1 cellular context compared by ENCODE assay signal in the genomic region with DNA sequence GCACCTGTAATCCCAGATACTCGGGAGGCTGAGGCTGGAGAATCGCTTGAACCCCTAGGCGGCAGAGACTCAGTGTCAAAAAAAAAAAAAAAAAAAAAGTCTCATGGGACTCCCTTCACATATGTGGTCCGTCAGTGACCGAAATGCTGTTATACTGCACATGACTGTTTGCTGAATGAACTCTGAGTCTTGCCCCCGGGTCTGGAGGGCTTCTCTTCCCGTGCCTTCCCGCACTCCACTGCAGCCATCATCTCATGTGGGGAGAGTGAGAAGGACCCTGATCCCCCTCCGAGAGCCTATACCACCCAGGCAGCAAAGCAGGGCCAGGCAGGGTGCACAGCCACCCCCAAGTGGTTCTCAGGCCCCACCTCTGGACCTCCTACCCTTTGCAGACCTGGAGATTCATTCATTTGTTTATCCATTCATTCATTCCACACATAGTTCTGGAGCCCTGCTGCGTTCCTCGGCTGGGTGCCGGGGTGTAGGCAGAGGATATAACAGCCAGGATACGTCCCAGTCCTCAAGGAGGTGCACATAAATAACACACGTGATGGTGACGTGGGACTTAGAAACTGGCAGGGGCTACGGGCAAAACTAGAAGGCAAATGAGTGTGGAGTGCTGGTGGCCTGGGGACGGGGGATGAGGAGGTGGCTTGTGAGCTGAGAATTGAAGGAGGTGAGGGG.
TF ChIP-seq lines count a peak whose summit lies in the region.

No MANE protein-coding gene starts in this region.

TF ChIP-seq in GM12878, 131 proteins besides CTCF, POLR2A, EP300 and RAD21:
- no peak for TF ChIP-seq HDAC6 (IDR thresholded peaks at IDR 0.05; ENCODE audit: unreplicated experiment)
- TF ChIP-seq RBBP5 (conservative IDR thresholded peaks at IDR 0.05), result no peak
- no peak for TF ChIP-seq SIX5 (IDR thresholded peaks at IDR 0.05; ENCODE audit: low read depth, low read length, severe bottlenecking)
- no peak for TF ChIP-seq BACH1 (IDR thresholded peaks at IDR 0.05; ENCODE audit: borderline replicate concordance)
- TF ChIP-seq, protein P1, sequence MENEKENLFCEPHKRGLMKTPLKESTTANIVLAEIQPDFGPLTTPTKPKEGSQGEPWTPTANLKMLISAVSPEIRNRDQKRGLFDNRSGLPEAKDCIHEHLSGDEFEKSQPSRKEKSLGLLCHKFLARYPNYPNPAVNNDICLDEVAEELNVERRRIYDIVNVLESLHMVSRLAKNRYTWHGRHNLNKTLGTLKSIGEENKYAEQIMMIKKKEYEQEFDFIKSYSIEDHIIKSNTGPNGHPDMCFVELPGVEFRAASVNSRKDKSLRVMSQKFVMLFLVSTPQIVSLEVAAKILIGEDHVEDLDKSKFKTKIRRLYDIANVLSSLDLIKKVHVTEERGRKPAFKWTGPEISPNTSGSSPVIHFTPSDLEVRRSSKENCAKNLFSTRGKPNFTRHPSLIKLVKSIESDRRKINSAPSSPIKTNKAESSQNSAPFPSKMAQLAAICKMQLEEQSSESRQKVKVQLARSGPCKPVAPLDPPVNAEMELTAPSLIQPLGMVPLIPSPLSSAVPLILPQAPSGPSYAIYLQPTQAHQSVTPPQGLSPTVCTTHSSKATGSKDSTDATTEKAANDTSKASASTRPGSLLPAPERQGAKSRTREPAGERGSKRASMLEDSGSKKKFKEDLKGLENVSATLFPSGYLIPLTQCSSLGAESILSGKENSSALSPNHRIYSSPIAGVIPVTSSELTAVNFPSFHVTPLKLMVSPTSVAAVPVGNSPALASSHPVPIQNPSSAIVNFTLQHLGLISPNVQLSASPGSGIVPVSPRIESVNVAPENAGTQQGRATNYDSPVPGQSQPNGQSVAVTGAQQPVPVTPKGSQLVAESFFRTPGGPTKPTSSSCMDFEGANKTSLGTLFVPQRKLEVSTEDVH (IDR thresholded peaks at IDR 0.05; ENCODE audit: low read depth, partially characterized antibody), result no peak
- TF ChIP-seq, protein P2, sequence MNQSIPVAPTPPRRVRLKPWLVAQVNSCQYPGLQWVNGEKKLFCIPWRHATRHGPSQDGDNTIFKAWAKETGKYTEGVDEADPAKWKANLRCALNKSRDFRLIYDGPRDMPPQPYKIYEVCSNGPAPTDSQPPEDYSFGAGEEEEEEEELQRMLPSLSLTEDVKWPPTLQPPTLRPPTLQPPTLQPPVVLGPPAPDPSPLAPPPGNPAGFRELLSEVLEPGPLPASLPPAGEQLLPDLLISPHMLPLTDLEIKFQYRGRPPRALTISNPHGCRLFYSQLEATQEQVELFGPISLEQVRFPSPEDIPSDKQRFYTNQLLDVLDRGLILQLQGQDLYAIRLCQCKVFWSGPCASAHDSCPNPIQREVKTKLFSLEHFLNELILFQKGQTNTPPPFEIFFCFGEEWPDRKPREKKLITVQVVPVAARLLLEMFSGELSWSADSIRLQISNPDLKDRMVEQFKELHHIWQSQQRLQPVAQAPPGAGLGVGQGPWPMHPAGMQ (IDR thresholded peaks at IDR 0.05; ENCODE audit: borderline replicate concordance), result no peak
- TF ChIP-seq NBN (IDR thresholded peaks at IDR 0.05), result no peak
- TF ChIP-seq NFYA (IDR thresholded peaks at IDR 0.05; ENCODE audit: borderline replicate concordance, low read depth, low read length), result no peak
- no peak for TF ChIP-seq IKZF2 (IDR thresholded peaks at IDR 0.05)
- TF ChIP-seq JUND (IDR thresholded peaks at IDR 0.05; ENCODE audit: low read depth, low read length), result no peak
- TF ChIP-seq CEBPB (IDR thresholded peaks at IDR 0.05; ENCODE audit: borderline replicate concordance in 1 of 2, low read depth in 2 of 2, low read length in 2 of 2), result no peak
- TF ChIP-seq ZNF622 (IDR thresholded peaks at IDR 0.05), result no peak
- TF ChIP-seq MYC (IDR thresholded peaks at IDR 0.05; ENCODE audit: insufficient read depth, insufficient read length, insufficient replicate concordance, low read length, severe bottlenecking), result no peak
- no peak for TF ChIP-seq NFXL1 (IDR thresholded peaks at IDR 0.05; ENCODE audit: borderline replicate concordance)
- no peak for TF ChIP-seq ZNF384 (IDR thresholded peaks at IDR 0.05; ENCODE audit: borderline replicate concordance, low read depth, low read length)
- TF ChIP-seq MXI1 (IDR thresholded peaks at IDR 0.05; ENCODE audit: low read depth, low read length), result no peak
- TF ChIP-seq TCF7 (IDR thresholded peaks at IDR 0.05; ENCODE audit: borderline replicate concordance), result no peak
